23 cellular contexts compared by ENCODE assay signal in genomic region chr22:39216143-39216490, GRCh38. TPM values are rescaled to one million over a fixed set of nuclear protein-coding genes. Genes with fewer than 3 reads are reported as not detected.
DNase-seq lines count a peak whose midpoint lies in the region; ATAC-seq and TF ChIP-seq lines count a peak whose summit lies in the region.
"Had no signal": no experiment of that assay in that cellular context is flagged by ENCODE, and none has a peak within 500 bp of the region (broad histone marks: within the 10 kb centered on the region; RNA-seq: fewer than 3 reads in every experiment).

No MANE protein-coding gene starts in this region.

- no TSS peak for BruUV-seq in Panc1 (replicated peaks; lab: Mats Ljungman, UMichigan)

- H3K27me3 ChIP-seq in Panc1 (ENCODE audit: control insufficient read depth, insufficient read depth, low read length) = no peaks in the 10 kb centered on the region
- H3K27me3 ChIP-seq: cardiac muscle cell, dorsolateral prefrontal cortex, neural progenitor cell, SJSA1 had no signal

- no peaks in the 10 kb centered on the region for H3K36me3 ChIP-seq in Panc1 (ENCODE audit: control insufficient read depth, insufficient read depth, low read length)
- H3K36me3 ChIP-seq: cardiac muscle cell, neural progenitor cell, prostate gland, SJSA1, thoracic aorta had no signal

- H3K4me3 ChIP-seq in Panc1 (ENCODE audit: low read depth in 2 of 2, low read length in 2 of 2) = no peak overlapping the region
- H3K4me3 ChIP-seq: A549, cardiac muscle cell, dorsolateral prefrontal cortex, neural progenitor cell, prostate gland, SJSA1, skin epidermis, thoracic aorta had no signal

- intact Hi-C loops in Panc1 (cut with micrococcal nuclease; ENCODE audit: unreplicated experiment) = no loop called here

- in situ Hi-C loops in Panc1 (cut with HindIII; ENCODE audit: low pct_unique_long_range_greater_than_20kb, low sequenced_read_pairs) = no loop called here

- no peaks in the 10 kb centered on the region for H3K4me1 Mint-ChIP-seq in activated CD8-positive, alpha-beta memory T cell treated with anti-CD3 and anti-CD28 coated beads, Interleukin-2, amount 10 ng/mL, durations not matched to agents 7 days and 5 days
- H3K4me1 Mint-ChIP-seq in type B pancreatic cell (ENCODE audit: unreplicated experiment) = peaks cover 18% of the 10 kb centered on the region
- H3K4me1 Mint-ChIP-seq: activated CD4-positive, alpha-beta T cell treated with anti-CD3 and anti-CD28 coated beads, Interleukin-2, amount 10 ng/mL, durations not matched to agents 7 days and 5 days had no signal

- H3K27ac ChIP-seq in Panc1 (ENCODE audit: low read length) = peak overlapping the region; percentile 91
- H3K27ac ChIP-seq: cardiac muscle cell, dorsolateral prefrontal cortex, neural progenitor cell, prostate gland, SJSA1, skin epidermis, thoracic aorta had no signal

- H3K9me3 ChIP-seq in Panc1 (ENCODE audit: control insufficient read depth, insufficient read depth, low read depth, low read length) = no peaks in the 10 kb centered on the region
- H3K9me3 ChIP-seq: A549, prostate gland, SJSA1, thoracic aorta had no signal

- peaks cover 36% of the 10 kb centered on the region for H3K4me1 ChIP-seq in Panc1 (ENCODE audit: control insufficient read depth, insufficient read depth, low read length)
- H3K4me1 ChIP-seq: prostate gland had no signal

- H3K36me3 Mint-ChIP-seq in activated CD8-positive, alpha-beta memory T cell treated with anti-CD3 and anti-CD28 coated beads, Interleukin-2, amount 10 ng/mL, durations not matched to agents 7 days and 5 days = peaks cover 1% of the 10 kb centered on the region
- no peaks in the 10 kb centered on the region for H3K36me3 Mint-ChIP-seq in type B pancreatic cell
- H3K36me3 Mint-ChIP-seq: immature natural killer cell, neural progenitor cell had no signal

- H3K27me3 Mint-ChIP-seq in activated CD8-positive, alpha-beta memory T cell treated with anti-CD3 and anti-CD28 coated beads, Interleukin-2, amount 10 ng/mL, durations not matched to agents 7 days and 5 days = peaks cover 47% of the 10 kb centered on the region
- no peaks in the 10 kb centered on the region for H3K27me3 Mint-ChIP-seq in type B pancreatic cell

- TF ChIP-seq CTCF in Panc1 (IDR thresholded peaks at IDR 0.05) (peak; percentile 36; the same call in 1 of the 2 replicates), type B pancreatic cell (conservative IDR thresholded peaks at IDR 0.05) (peak; percentile 18)

- no peak overlapping the region for H3K27ac Mint-ChIP-seq in activated CD8-positive, alpha-beta memory T cell treated with anti-CD3 and anti-CD28 coated beads, Interleukin-2, amount 10 ng/mL, durations not matched to agents 7 days and 5 days
- H3K27ac Mint-ChIP-seq in type B pancreatic cell = no peak overlapping the region
- H3K27ac Mint-ChIP-seq: activated CD4-positive, alpha-beta T cell treated with anti-CD3 and anti-CD28 coated beads, Interleukin-2, amount 10 ng/mL, durations not matched to agents 7 days and 5 days; activated naive CD4-positive, alpha-beta T cell treated with anti-CD3 and anti-CD28 coated beads for 36 hours; neural progenitor cell had no signal

- peak; percentile 43 for DNase-seq in activated CD8-positive, alpha-beta memory T cell treated with anti-CD3 and anti-CD28 coated beads, Interleukin-2, amount 50 U/mL, for 48 hours
- no peak for DNase-seq in activated CD8-positive, alpha-beta memory T cell treated with anti-CD3 and anti-CD28 coated beads, Interleukin-2, amount 10 ng/mL, durations not matched to agents 7 days and 5 days
- DNase-seq in Panc1 (ENCODE audit: low read depth, low spot score) = no peak
- peak; percentile 52 for DNase-seq in islet precursor cell
- peak; percentile 48 for DNase-seq in type B pancreatic cell (ENCODE audit: extremely low spot score, unreplicated experiment)
- no peak for DNase-seq in NOMO-1 (lab: John Stamatoyannopoulos, UW; ENCODE audit: unreplicated experiment in 2 of 2)
- DNase-seq in C1 segment of cervical spinal cord (lab: John Stamatoyannopoulos, UW) = no peak
- DNase-seq in activated CD4-positive, alpha-beta T cell treated with anti-CD3 and anti-CD28 coated beads, Interleukin-2, amount 50 U/mL, for 1 hour = no peak
- DNase-seq: NCI-H1092 treated with DMSO at 0.1 percent for 48 hours; NCI-H2081; NCI-H345; stimulated activated CD4-positive, alpha-beta T cell treated with anti-CD3 and anti-CD28 coated beads, Interleukin-2, amount 100 ng/mL, for 48 hours had no signal

- no peak overlapping the region for H3K4me3 Mint-ChIP-seq in activated CD8-positive, alpha-beta memory T cell treated with anti-CD3 and anti-CD28 coated beads, Interleukin-2, amount 10 ng/mL, durations not matched to agents 7 days and 5 days
- H3K4me3 Mint-ChIP-seq in type B pancreatic cell = no peak overlapping the region
- H3K4me3 Mint-ChIP-seq: activated CD4-positive, alpha-beta T cell treated with anti-CD3 and anti-CD28 coated beads, Interleukin-2, amount 10 ng/mL, durations not matched to agents 7 days and 5 days; activated naive CD4-positive, alpha-beta T cell treated with anti-CD3 and anti-CD28 coated beads for 36 hours; neural progenitor cell had no signal

- CTCF ChIA-PET in activated CD8-positive, alpha-beta memory T cell treated with anti-CD3 and anti-CD28 coated beads, Interleukin-2, amount 10 ng/mL, durations not matched to agents 7 days and 5 days (lab: Charles Lee) = no interaction called here
- CTCF ChIA-PET in Panc1 (lab: Charles Lee) = interaction anchor here (0.7 kb wide), 1 partner anchor 42 kb away, joined by 12 read pairs; no protein-coding TSS in a partner anchor

- peaks cover 2% of the 10 kb centered on the region for H3K9me3 Mint-ChIP-seq in activated CD8-positive, alpha-beta memory T cell treated with anti-CD3 and anti-CD28 coated beads, Interleukin-2, amount 10 ng/mL, durations not matched to agents 7 days and 5 days (ENCODE audit: low read depth)
- peaks cover 15% of the 10 kb centered on the region for H3K9me3 Mint-ChIP-seq in type B pancreatic cell
- H3K9me3 Mint-ChIP-seq: activated CD4-positive, alpha-beta T cell treated with anti-CD3 and anti-CD28 coated beads, Interleukin-2, amount 10 ng/mL, durations not matched to agents 7 days and 5 days had no signal

- ATAC-seq in activated CD8-positive, alpha-beta memory T cell treated with anti-CD3 and anti-CD28 coated beads, Interleukin-2, amount 10 ng/mL, durations not matched to agents 7 days and 5 days = no peak
- ATAC-seq in Panc1 = no peak

- POLR2A ChIA-PET in Panc1 (lab: Charles Lee) = interaction anchor here (0.9 kb wide), 1 partner anchor 11 kb away, joined by 4 read pairs; no protein-coding TSS in a partner anchor

RNA-seq across cellular contexts. Expression of gene PDGFB, which starts 28.7 kb away (rescaled TPM):
- under 1 TPM in 1 of 2 experiments, not detected in 1; 0.35 TPM for total RNA-seq in activated CD8-positive, alpha-beta memory T cell treated with anti-CD3 and anti-CD28 coated beads, Interleukin-2, amount 10 ng/mL, durations not matched to agents 7 days and 5 days
- 78.0 TPM for total RNA-seq in Panc1 (2021; ENCODE audit: unreplicated experiment)
- 109 TPM for polyA plus RNA-seq in Panc1 (2012; ENCODE audit: insufficient read length)
- total RNA-seq in type B pancreatic cell (ENCODE audit: low replicate concordance) = 2.9 and 5.1 TPM in 2 replicates

Comparison
In these comparisons a context has a peak if more than half of its experiments do, and no peak if none do; other contexts are left out.
1. DNase-seq: peak in activated CD8-positive, alpha-beta memory T cell treated with anti-CD3 and anti-CD28 coated beads, Interleukin-2, amount 50 U/mL, for 48 hours (single experiment), islet precursor cell (single experiment) and type B pancreatic cell (single experiment); none in activated CD8-positive, alpha-beta memory T cell treated with anti-CD3 and anti-CD28 coated beads, Interleukin-2, amount 10 ng/mL, durations not matched to agents 7 days and 5 days (single experiment), Panc1 (single experiment), NOMO-1 (0 of 2), C1 segment of cervical spinal cord (0 of 14) and activated CD4-positive, alpha-beta T cell treated with anti-CD3 and anti-CD28 coated beads, Interleukin-2, amount 50 U/mL, for 1 hour (single experiment).
2. RNA of gene PDGFB, which starts 28.7 kb away (total RNA-seq): 78.0 TPM in Panc1 (single experiment); 2.9 to 5.1 TPM in type B pancreatic cell and 0.35 TPM in activated CD8-positive, alpha-beta memory T cell treated with anti-CD3 and anti-CD28 coated beads, Interleukin-2, amount 10 ng/mL, durations not matched to agents 7 days and 5 days; every median in the first group is over 10 times any median in the second.